In genomic region chr2:60570281-60570680, GRCh38 we compare ENCODE assay signal across 19 cellular contexts. TPM values are rescaled to one million over a fixed set of nuclear protein-coding genes. Genes with fewer than 3 reads are reported as not detected.
A peak's percentile ranks its signal among the peaks of the same experiment; 100 is the strongest.
DNase-seq lines count a peak whose midpoint lies in the region; ATAC-seq and TF ChIP-seq lines count a peak whose summit lies in the region.
"Had no signal": no experiment of that assay in that cellular context is flagged by ENCODE, and none has a peak within 500 bp of the region (broad histone marks: within the 10 kb centered on the region; RNA-seq: fewer than 3 reads in every experiment).

No MANE protein-coding gene starts in this region.

- no peak overlapping the region for H2BK12ac ChIP-seq in H9 (ENCODE audit: insufficient read length, low read depth, low read length)

- H3K23ac ChIP-seq in H9 (ENCODE audit: insufficient read length, low read depth, low read length), result no peak overlapping the region

- no peaks in the 10 kb centered on the region for H3K9me3 Mint-ChIP-seq in H9
- H3K9me3 Mint-ChIP-seq in dendritic cell treated with granulocyte-macrophage colony-stimulating factor and Interleukin-4, amounts not matched to agents 40 ng/mL and 50 ng/mL, for 4 days, result no peaks in the 10 kb centered on the region
- H3K9me3 Mint-ChIP-seq: activated B cell treated with CpG ODN at 0.5 μM for 24 hours had no signal

- no peak overlapping the region for H3K9ac ChIP-seq in H9 (ENCODE audit: extremely low read depth, insufficient read length, low read length)

- H3K79me2 ChIP-seq in H9 (ENCODE audit: insufficient read depth, low read length), result no peaks in the 10 kb centered on the region

- H3K27me3 ChIP-seq in H9 (ENCODE audit: insufficient read depth, low read length) (peaks cover 2% of the 10 kb centered on the region; the same call in 1 of the 2 replicates), mononuclear cell (ENCODE audit: insufficient read depth, low read length) (peaks cover 60% of the 10 kb centered on the region), right lobe of liver (peaks cover 5 to 14% of the 10 kb centered on the region in 2 donors)

- no peak overlapping the region for H3K56ac ChIP-seq in H9 (ENCODE audit: insufficient read length, low read depth, low read length)

- H3K27ac ChIP-seq in H9 (ENCODE audit: insufficient read length, low read depth, low read length) (no peak overlapping the region), right lobe of liver (no peak overlapping the region)
- H3K27ac ChIP-seq: tibial artery had no signal

- no peak overlapping the region for H3K4ac ChIP-seq in H9 (ENCODE audit: low read depth, low read length)

- H3K4me3 ChIP-seq in mononuclear cell (ENCODE audit: low read length) (peak overlapping the region; percentile 24), right lobe of liver (no peak overlapping the region)
- H3K4me3 ChIP-seq: tibial artery had no signal

- no peaks in the 10 kb centered on the region for H3K9me3 ChIP-seq in H9 (ENCODE audit: control insufficient read depth, low read depth, low read length)
- no peaks in the 10 kb centered on the region for H3K9me3 ChIP-seq in mononuclear cell (ENCODE audit: low read depth, low read length)
- H3K9me3 ChIP-seq in right lobe of liver, result no peaks in the 10 kb centered on the region
- H3K9me3 ChIP-seq: tibial artery had no signal

- H4K91ac ChIP-seq in H9 (ENCODE audit: insufficient read length, low read depth, low read length), result no peak overlapping the region

- no peak overlapping the region for H3T11ph ChIP-seq in H9 (ENCODE audit: low read length)

- no peak for ATAC-seq in right lobe of liver
- ATAC-seq: left cardiac atrium, right cardiac atrium had no signal

- intact Hi-C loops in dendritic cell treated with granulocyte-macrophage colony-stimulating factor and Interleukin-4, amounts not matched to agents 40 ng/mL and 50 ng/mL, for 4 days (cut with micrococcal nuclease), result no loop called here
- intact Hi-C loops in right lobe of liver (cut with DNase I), result no loop called here

- no peak overlapping the region for H2BK120ac ChIP-seq in H9 (ENCODE audit: low read depth, low read length, poor library complexity, severe bottlenecking)

- TF ChIP-seq CTCF in H9 (conservative IDR thresholded peaks at IDR 0.05) (no peak), right lobe of liver (IDR thresholded peaks at IDR 0.05) (no peak)

- peaks cover 3% of the 10 kb centered on the region for H3K27me3 Mint-ChIP-seq in H9 (ENCODE audit: low read depth)
- H3K27me3 Mint-ChIP-seq in dendritic cell treated with granulocyte-macrophage colony-stimulating factor and Interleukin-4, amounts not matched to agents 40 ng/mL and 50 ng/mL, for 4 days, result peaks cover 26% of the 10 kb centered on the region

- no peak overlapping the region for H4K5ac ChIP-seq in H9 (ENCODE audit: insufficient read length, low read depth, low read length)

- H3K4me1 ChIP-seq in H9 (ENCODE audit: insufficient read depth, low read length) (peaks cover 3% of the 10 kb centered on the region; the same call in 1 of the 2 replicates), mononuclear cell (ENCODE audit: insufficient read depth, low read length) (peaks cover 18% of the 10 kb centered on the region), right lobe of liver (no peaks in the 10 kb centered on the region)

- no peaks in the 10 kb centered on the region for H3K36me3 Mint-ChIP-seq in H9 (ENCODE audit: insufficient read depth in 1 of 3, low read depth in 3 of 3)
- H3K36me3 Mint-ChIP-seq in dendritic cell treated with granulocyte-macrophage colony-stimulating factor and Interleukin-4, amounts not matched to agents 40 ng/mL and 50 ng/mL, for 4 days (ENCODE audit: low read depth), result no peaks in the 10 kb centered on the region

- H3K4me2 ChIP-seq in H9 (ENCODE audit: insufficient read depth, insufficient read length, low read length), result peak overlapping the region; percentile 95

- peak; percentile 65 for DNase-seq in Daoy (ENCODE audit: low read depth)
- no peak for DNase-seq in H9
- DNase-seq in NCI-H2081 (lab: John Stamatoyannopoulos, UW), result no peak
- no peak for DNase-seq in NCI-H1092 treated with DMSO at 0.1 percent for 48 hours (lab: John Stamatoyannopoulos, UW)
- no peak for DNase-seq in NCI-H510A treated with DMSO at 0.1 percent for 48 hours (lab: John Stamatoyannopoulos, UW)
- no peak for DNase-seq in right lobe of liver
- DNase-seq: activated B cell treated with CpG ODN at 0.5 μM for 24 hours; activated CD8-positive, alpha-beta memory T cell treated with anti-CD3 and anti-CD28 coated beads for 24 hours; activated effector memory CD4-positive, alpha-beta T cell treated with Interleukin-2 at 50 U/mL for 16 hours; effector memory CD4-positive, alpha-beta T cell; left cardiac atrium; NCI-H1436 treated with DMSO at 0.1 percent for 48 hours; occipital lobe; right cardiac atrium; stimulated activated naive CD4-positive, alpha-beta T cell; tibial artery had no signal

- H2BK20ac ChIP-seq in H9 (ENCODE audit: low read depth, low read length, poor library complexity, severe bottlenecking), result no peak overlapping the region

- H3K79me1 ChIP-seq in H9 (ENCODE audit: insufficient read depth, low read depth, low read length, poor library complexity, severe bottlenecking), result no peaks in the 10 kb centered on the region

- H2AFZ ChIP-seq in H9 (ENCODE audit: low read length), result no peak overlapping the region

- H3K4me1 Mint-ChIP-seq in H9, result peaks cover 15 to 18% of the 10 kb centered on the region in 2 experiments
- H3K4me1 Mint-ChIP-seq in dendritic cell treated with granulocyte-macrophage colony-stimulating factor and Interleukin-4, amounts not matched to agents 40 ng/mL and 50 ng/mL, for 4 days (ENCODE audit: low read depth), result peaks cover 4% of the 10 kb centered on the region

- H2BK15ac ChIP-seq in H9 (ENCODE audit: low read depth, low read length), result no peak overlapping the region

- H2BK5ac ChIP-seq in H9 (ENCODE audit: insufficient read length, low read length), result no peak overlapping the region

- H2AK5ac ChIP-seq in H9 (ENCODE audit: insufficient read length, low read length), result no peak overlapping the region

- no peak overlapping the region for H4K8ac ChIP-seq in H9 (replicated peaks; ENCODE audit: insufficient read length, low read depth, low read length)

- WGBS in H9 (ENCODE audit: extremely low coverage, insufficient read length, low lambda C conversion rate), result no CpG with 5 or more reads among the region's 10 CpGs
- WGBS in right lobe of liver (ENCODE audit: insufficient coverage, low coverage, low lambda C conversion rate, missing lambda C conversion rate), result 8% methylated on average over 10 of the region's 10 CpGs

- no peak overlapping the region for H3K14ac ChIP-seq in H9 (ENCODE audit: insufficient read depth, low read length)

- no peak overlapping the region; a peak in 1 of 7 replicates for H3K27ac Mint-ChIP-seq in H9
- no peak overlapping the region for H3K27ac Mint-ChIP-seq in dendritic cell treated with granulocyte-macrophage colony-stimulating factor and Interleukin-4, amounts not matched to agents 40 ng/mL and 50 ng/mL, for 4 days
- H3K27ac Mint-ChIP-seq: activated B cell treated with CpG ODN at 0.5 μM for 24 hours had no signal

- no peak overlapping the region for H3K18ac ChIP-seq in H9 (ENCODE audit: insufficient read length, low read depth, low read length)

- no peaks in the 10 kb centered on the region for H3K36me3 ChIP-seq in right lobe of liver
- H3K36me3 ChIP-seq: tibial artery had no signal

- no peaks in the 10 kb centered on the region for H4K20me1 ChIP-seq in H9 (ENCODE audit: control insufficient read depth, insufficient read depth, insufficient read length)

- no peak for TF ChIP-seq POLR2A in right lobe of liver (IDR thresholded peaks at IDR 0.05)

- no peak overlapping the region for H3K4me3 Mint-ChIP-seq in H9
- peak overlapping the region; percentile 45 for H3K4me3 Mint-ChIP-seq in dendritic cell treated with granulocyte-macrophage colony-stimulating factor and Interleukin-4, amounts not matched to agents 40 ng/mL and 50 ng/mL, for 4 days
- H3K4me3 Mint-ChIP-seq: activated B cell treated with CpG ODN at 0.5 μM for 24 hours had no signal

- H3K23me2 ChIP-seq in H9 (ENCODE audit: insufficient read length, low read depth, low read length, poor library complexity, severe bottlenecking), result peaks cover 11% of the 10 kb centered on the region

RNA-seq across cellular contexts. Expression of gene BCL11A, which starts 16.8 kb away (rescaled TPM):
- 4.5 and 7.8 TPM in 2 replicates for total RNA-seq in Daoy (2014; rRNA removed; shearing (Covaris generic))
- total RNA-seq in H9 (2021), result 91.4 and 92.7 TPM in 2 replicates
- 11.2 TPM for total RNA-seq in mononuclear cell
- under 1 TPM; 0.06 to 0.80 (median 0.37) TPM for total RNA-seq in right lobe of liver
- total RNA-seq: T-helper 1 cell treated with Interleukin-12 subunit alpha and Interleukin-12 subunit beta and Interleukin-4 antibody, amounts not matched to agents 30 ng/mL and 1 ng/mL, for 36 hours had no signal
